ENCODE assay signal across 8 cellular contexts in the genomic region with DNA sequence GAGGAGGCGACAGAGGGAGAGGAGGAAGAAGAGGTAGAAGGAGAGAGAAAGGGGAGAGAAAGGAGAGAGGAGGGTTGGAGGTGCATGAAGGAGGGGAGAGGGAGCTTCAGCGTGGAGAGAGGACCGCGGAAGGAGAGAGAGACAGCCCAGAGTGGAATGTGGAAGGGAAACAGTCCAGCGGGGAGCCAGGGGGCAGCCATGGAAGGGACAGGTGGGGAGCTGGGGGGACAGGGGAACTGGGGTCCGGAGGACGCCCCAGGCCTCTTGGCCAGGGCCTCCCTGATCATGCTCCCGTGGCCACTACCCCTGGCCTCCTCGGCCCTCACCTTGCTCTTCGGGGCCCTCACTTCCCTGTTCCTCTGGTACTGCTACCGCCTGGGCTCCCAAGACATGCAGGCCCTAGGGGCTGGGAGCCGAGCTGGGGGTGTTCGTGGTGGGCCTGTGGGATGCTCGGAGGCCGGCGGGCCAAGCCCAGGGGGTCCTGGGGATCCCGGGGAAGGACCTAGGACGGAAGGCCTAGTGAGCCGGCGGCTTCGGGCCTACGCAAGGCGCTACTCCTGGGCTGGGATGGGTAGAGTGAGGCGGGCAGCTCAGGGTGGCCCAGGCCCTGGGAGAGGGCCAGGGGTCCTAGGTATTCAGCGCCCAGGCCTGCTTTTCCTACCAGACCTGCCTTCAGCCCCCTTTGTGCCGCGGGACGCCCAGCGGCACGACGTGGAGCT. TPM values are rescaled to one million over a fixed set of nuclear protein-coding genes. Genes with fewer than 3 reads are reported as not detected.
A peak's percentile ranks its signal among the peaks of the same experiment; 100 is the strongest.
DNase-seq lines count a peak whose midpoint lies in the region; ATAC-seq and TF ChIP-seq lines count a peak whose summit lies in the region.

No MANE protein-coding gene starts in this region.

- POLR2A ChIA-PET in activated CD4-positive, alpha-beta T cell treated with anti-CD3 and anti-CD28 coated beads, Interleukin-2, amount 10 ng/mL, durations not matched to agents 7 days and 5 days (lab: Charles Lee): no interaction called here
- POLR2A ChIA-PET in activated CD8-positive, alpha-beta T cell treated with anti-CD3 and anti-CD28 coated beads, Interleukin-2, amount 10 ng/mL, durations not matched to agents 7 days and 5 days (lab: Charles Lee): no interaction called here

- H3K27ac Mint-ChIP-seq in activated CD4-positive, alpha-beta T cell treated with anti-CD3 and anti-CD28 coated beads, Interleukin-2, amount 10 ng/mL, durations not matched to agents 7 days and 5 days: peak overlapping the region; percentile 4
- H3K27ac Mint-ChIP-seq in activated CD8-positive, alpha-beta T cell treated with anti-CD3 and anti-CD28 coated beads, Interleukin-2, amount 10 ng/mL, durations not matched to agents 7 days and 5 days: no peak overlapping the region

- WGBS in suprapubic skin: 26% methylated on average over 11 of the region's 31 CpGs

- no peaks in the 10 kb centered on the region for H3K36me3 Mint-ChIP-seq in activated CD4-positive, alpha-beta T cell treated with anti-CD3 and anti-CD28 coated beads, Interleukin-2, amount 10 ng/mL, durations not matched to agents 7 days and 5 days (ENCODE audit: low read depth)
- no peaks in the 10 kb centered on the region for H3K36me3 Mint-ChIP-seq in activated CD8-positive, alpha-beta T cell treated with anti-CD3 and anti-CD28 coated beads, Interleukin-2, amount 10 ng/mL, durations not matched to agents 7 days and 5 days (ENCODE audit: low read depth)

- H3K9me3 Mint-ChIP-seq in activated CD4-positive, alpha-beta T cell treated with anti-CD3 and anti-CD28 coated beads, Interleukin-2, amount 10 ng/mL, durations not matched to agents 7 days and 5 days: no peaks in the 10 kb centered on the region
- no peaks in the 10 kb centered on the region for H3K9me3 Mint-ChIP-seq in activated CD8-positive, alpha-beta T cell treated with anti-CD3 and anti-CD28 coated beads, Interleukin-2, amount 10 ng/mL, durations not matched to agents 7 days and 5 days (ENCODE audit: insufficient read depth)

- DNase-seq in activated CD4-positive, alpha-beta T cell treated with anti-CD3 and anti-CD28 coated beads, Interleukin-2, amount 10 ng/mL, durations not matched to agents 7 days and 5 days: no peak
- DNase-seq in activated CD4-positive, alpha-beta T cell treated with anti-CD3 and anti-CD28 coated beads, Interleukin-2, amount 50 U/mL, for 4 hours: no peak
- DNase-seq in activated CD8-positive, alpha-beta T cell treated with anti-CD3 and anti-CD28 coated beads, Interleukin-2, amount 10 ng/mL, durations not matched to agents 7 days and 5 days: no peak
- DNase-seq in suprapubic skin (ENCODE audit: low spot score in 2 of 2) (no peak), kidney tubule cell (ENCODE audit: low spot score) (no peak), NCI-H2029 (lab: John Stamatoyannopoulos, UW) (no peak), GM19240 (ENCODE audit: insufficient read length, low spot score) (no peak)

- TF ChIP-seq POLR2A in suprapubic skin (IDR thresholded peaks at IDR 0.05): no peak

- no peak for TF ChIP-seq CTCF in suprapubic skin (IDR thresholded peaks at IDR 0.05)

- peaks cover 17% of the 10 kb centered on the region for H3K36me3 ChIP-seq in iPS-15b (ENCODE audit: control insufficient read depth, insufficient read depth, low read length)
- H3K36me3 ChIP-seq in suprapubic skin: no peaks in the 10 kb centered on the region

- no peaks in the 10 kb centered on the region for H3K9me3 ChIP-seq in iPS-15b (ENCODE audit: control insufficient read depth, insufficient read depth, low read length)
- H3K9me3 ChIP-seq in suprapubic skin: no peaks in the 10 kb centered on the region

- H3K4me1 Mint-ChIP-seq in activated CD4-positive, alpha-beta T cell treated with anti-CD3 and anti-CD28 coated beads, Interleukin-2, amount 10 ng/mL, durations not matched to agents 7 days and 5 days: peaks cover 13% of the 10 kb centered on the region
- peaks cover 12% of the 10 kb centered on the region for H3K4me1 Mint-ChIP-seq in activated CD8-positive, alpha-beta T cell treated with anti-CD3 and anti-CD28 coated beads, Interleukin-2, amount 10 ng/mL, durations not matched to agents 7 days and 5 days (ENCODE audit: low read depth)

- peaks cover 28% of the 10 kb centered on the region for H3K27me3 Mint-ChIP-seq in activated CD4-positive, alpha-beta T cell treated with anti-CD3 and anti-CD28 coated beads, Interleukin-2, amount 10 ng/mL, durations not matched to agents 7 days and 5 days
- H3K27me3 Mint-ChIP-seq in activated CD8-positive, alpha-beta T cell treated with anti-CD3 and anti-CD28 coated beads, Interleukin-2, amount 10 ng/mL, durations not matched to agents 7 days and 5 days (ENCODE audit: low read depth): peaks cover 24% of the 10 kb centered on the region

- CTCF ChIA-PET in activated CD4-positive, alpha-beta T cell treated with anti-CD3 and anti-CD28 coated beads, Interleukin-2, amount 10 ng/mL, durations not matched to agents 7 days and 5 days (lab: Charles Lee): interaction anchor here (0.7 to 1.7 kb wide), 3 partner anchors 9 to 72 kb away, joined by 3 to 6 read pairs (median 4); a partner anchor contains a TSS
- CTCF ChIA-PET in activated CD8-positive, alpha-beta T cell treated with anti-CD3 and anti-CD28 coated beads, Interleukin-2, amount 10 ng/mL, durations not matched to agents 7 days and 5 days (lab: Charles Lee): interaction anchor here (3.1 kb wide), 1 partner anchor 200 kb away, joined by 10 read pairs; no protein-coding TSS in a partner anchor

- H3K4me3 Mint-ChIP-seq in activated CD4-positive, alpha-beta T cell treated with anti-CD3 and anti-CD28 coated beads, Interleukin-2, amount 10 ng/mL, durations not matched to agents 7 days and 5 days: peak overlapping the region; percentile 59
- peak overlapping the region; percentile 67 for H3K4me3 Mint-ChIP-seq in activated CD8-positive, alpha-beta T cell treated with anti-CD3 and anti-CD28 coated beads, Interleukin-2, amount 10 ng/mL, durations not matched to agents 7 days and 5 days

- H3K9ac ChIP-seq in iPS-15b (ENCODE audit: low read depth, low read length): peak overlapping the region; percentile 77

- no peaks in the 10 kb centered on the region for H3K27me3 ChIP-seq in iPS-15b (ENCODE audit: control insufficient read depth, insufficient read depth, low read length)
- peaks cover 25% of the 10 kb centered on the region for H3K27me3 ChIP-seq in suprapubic skin

- H3K4me1 ChIP-seq in iPS-15b (ENCODE audit: control insufficient read depth, insufficient read depth, low read length): no peaks in the 10 kb centered on the region
- H3K4me1 ChIP-seq in suprapubic skin: peaks cover 19% of the 10 kb centered on the region

- H3K27ac ChIP-seq in suprapubic skin: no peak overlapping the region

- no peak for ATAC-seq in activated CD8-positive, alpha-beta T cell treated with anti-CD3 and anti-CD28 coated beads, Interleukin-2, amount 10 ng/mL, durations not matched to agents 7 days and 5 days

- no peak for TF ChIP-seq EP300 in suprapubic skin (IDR thresholded peaks at IDR 0.05)

- peak overlapping the region; percentile 92 for H3K4me3 ChIP-seq in iPS-15b (ENCODE audit: low read depth, low read length)
- peak overlapping the region; percentile 65 for H3K4me3 ChIP-seq in suprapubic skin

RNA-seq across cellular contexts. Expression of a gene that starts 0.8 kb away (rescaled TPM):
- not detected for total RNA-seq in activated CD4-positive, alpha-beta T cell treated with anti-CD3 and anti-CD28 coated beads, Interleukin-2, amount 10 ng/mL, durations not matched to agents 7 days and 5 days
- under 1 TPM in 1 of 2 experiments, not detected in 1; 0.24 TPM for total RNA-seq in activated CD8-positive, alpha-beta T cell treated with anti-CD3 and anti-CD28 coated beads, Interleukin-2, amount 10 ng/mL, durations not matched to agents 7 days and 5 days
- under 1 TPM in 1 of 4 donors, not detected in 3; 0.34 TPM for total RNA-seq in suprapubic skin

RNA-seq across cellular contexts. Expression of a gene that starts 1.7 kb away (rescaled TPM):
- not detected for total RNA-seq in activated CD4-positive, alpha-beta T cell treated with anti-CD3 and anti-CD28 coated beads, Interleukin-2, amount 10 ng/mL, durations not matched to agents 7 days and 5 days
- total RNA-seq in activated CD8-positive, alpha-beta T cell treated with anti-CD3 and anti-CD28 coated beads, Interleukin-2, amount 10 ng/mL, durations not matched to agents 7 days and 5 days: not detected
- 1 to 10 TPM in 3 of 4 donors, under 1 TPM in 1; 0.98 to 2.9 (median 1.2) TPM for total RNA-seq in suprapubic skin

RNA-seq across cellular contexts. Expression of a gene that starts 25.0 kb away (rescaled TPM):
- total RNA-seq in activated CD4-positive, alpha-beta T cell treated with anti-CD3 and anti-CD28 coated beads, Interleukin-2, amount 10 ng/mL, durations not matched to agents 7 days and 5 days: 10 to 100 TPM; 28.4 to 36.1 TPM
- 10 to 100 TPM; 33.8 to 35.5 TPM for total RNA-seq in activated CD8-positive, alpha-beta T cell treated with anti-CD3 and anti-CD28 coated beads, Interleukin-2, amount 10 ng/mL, durations not matched to agents 7 days and 5 days
- total RNA-seq in suprapubic skin: 10 to 100 TPM; 20.3 to 43.9 (median 32.0) TPM

RNA-seq across cellular contexts. Expression of a gene that starts 38.0 kb away (rescaled TPM):
- 10 to 100 TPM; 62.5 to 82.1 TPM for total RNA-seq in activated CD4-positive, alpha-beta T cell treated with anti-CD3 and anti-CD28 coated beads, Interleukin-2, amount 10 ng/mL, durations not matched to agents 7 days and 5 days
- 10 to 100 TPM; 51.1 to 53.2 TPM for total RNA-seq in activated CD8-positive, alpha-beta T cell treated with anti-CD3 and anti-CD28 coated beads, Interleukin-2, amount 10 ng/mL, durations not matched to agents 7 days and 5 days
- 100 to 1,000 TPM in 1 of 4 donors, 10 to 100 TPM in 3; 68.7 to 112 (median 96.7) TPM for total RNA-seq in suprapubic skin
